ENCODE assay signal across 1 cellular context in genomic region chr11:22668005-22668796, GRCh38.
TF ChIP-seq lines count a peak whose summit lies in the region.

No MANE protein-coding gene starts in this region.

TF ChIP-seq in HepG2, 621 proteins besides CTCF, POLR2A, EP300 and RAD21:
- TF ChIP-seq, protein P1, sequence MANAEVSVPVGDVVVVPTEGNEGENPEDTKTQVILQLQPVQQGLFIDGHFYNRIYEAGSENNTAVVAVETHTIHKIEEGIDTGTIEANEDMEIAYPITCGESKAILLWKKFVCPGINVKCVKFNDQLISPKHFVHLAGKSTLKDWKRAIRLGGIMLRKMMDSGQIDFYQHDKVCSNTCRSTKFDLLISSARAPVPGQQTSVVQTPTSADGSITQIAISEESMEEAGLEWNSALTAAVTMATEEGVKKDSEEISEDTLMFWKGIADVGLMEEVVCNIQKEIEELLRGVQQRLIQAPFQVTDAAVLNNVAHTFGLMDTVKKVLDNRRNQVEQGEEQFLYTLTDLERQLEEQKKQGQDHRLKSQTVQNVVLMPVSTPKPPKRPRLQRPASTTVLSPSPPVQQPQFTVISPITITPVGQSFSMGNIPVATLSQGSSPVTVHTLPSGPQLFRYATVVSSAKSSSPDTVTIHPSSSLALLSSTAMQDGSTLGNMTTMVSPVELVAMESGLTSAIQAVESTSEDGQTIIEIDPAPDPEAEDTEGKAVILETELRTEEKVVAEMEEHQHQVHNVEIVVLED (CRISPR knock-in tag; IDR thresholded peaks at IDR 0.05; ENCODE audit: borderline replicate concordance), result no peak
- TF ChIP-seq ZNF235 (CRISPR knock-in tag; IDR thresholded peaks at IDR 0.05; ENCODE audit: borderline replicate concordance) (no peak), ZNF260 (CRISPR knock-in tag; IDR thresholded peaks at IDR 0.05; ENCODE audit: borderline replicate concordance, low read depth) (no peak), RARG (CRISPR knock-in tag; IDR thresholded peaks at IDR 0.05; ENCODE audit: low read depth) (no peak), ZNF546 (CRISPR knock-in tag; conservative IDR thresholded peaks at IDR 0.05) (no peak), NKX3-1 (CRISPR knock-in tag; IDR thresholded peaks at IDR 0.05) (no peak), FOXK2 (IDR thresholded peaks at IDR 0.05) (no peak), HDAC1 (CRISPR knock-in tag; IDR thresholded peaks at IDR 0.05) (0 out of 2 replicates have a peak, but pooled peaks have one; percentile 4), NCOA1 (CRISPR knock-in tag; IDR thresholded peaks at IDR 0.05) (no peak), UBTF (CRISPR knock-in tag; IDR thresholded peaks at IDR 0.05) (0 out of 2 replicates have a peak, but pooled peaks have one; percentile 16), ELF4 (CRISPR knock-in tag; IDR thresholded peaks at IDR 0.05; ENCODE audit: borderline replicate concordance) (no peak), KMT2A (CRISPR knock-in tag; IDR thresholded peaks at IDR 0.05) (peak; percentile 61; the same call in 1 of the 2 replicates), HNF4A (CRISPR knock-in tag; IDR thresholded peaks at IDR 0.05) (0 out of 2 replicates have a peak, but pooled peaks have one; percentile 29), POLR2G (IDR thresholded peaks at IDR 0.05; ENCODE audit: low read depth, low read length) (peak; percentile 40; the same call in 1 of the 2 replicates), TARDBP (CRISPR knock-in tag; IDR thresholded peaks at IDR 0.05) (no peak), ZNF770 (CRISPR knock-in tag; IDR thresholded peaks at IDR 0.05) (no peak)
- TF ChIP-seq, protein P2, sequence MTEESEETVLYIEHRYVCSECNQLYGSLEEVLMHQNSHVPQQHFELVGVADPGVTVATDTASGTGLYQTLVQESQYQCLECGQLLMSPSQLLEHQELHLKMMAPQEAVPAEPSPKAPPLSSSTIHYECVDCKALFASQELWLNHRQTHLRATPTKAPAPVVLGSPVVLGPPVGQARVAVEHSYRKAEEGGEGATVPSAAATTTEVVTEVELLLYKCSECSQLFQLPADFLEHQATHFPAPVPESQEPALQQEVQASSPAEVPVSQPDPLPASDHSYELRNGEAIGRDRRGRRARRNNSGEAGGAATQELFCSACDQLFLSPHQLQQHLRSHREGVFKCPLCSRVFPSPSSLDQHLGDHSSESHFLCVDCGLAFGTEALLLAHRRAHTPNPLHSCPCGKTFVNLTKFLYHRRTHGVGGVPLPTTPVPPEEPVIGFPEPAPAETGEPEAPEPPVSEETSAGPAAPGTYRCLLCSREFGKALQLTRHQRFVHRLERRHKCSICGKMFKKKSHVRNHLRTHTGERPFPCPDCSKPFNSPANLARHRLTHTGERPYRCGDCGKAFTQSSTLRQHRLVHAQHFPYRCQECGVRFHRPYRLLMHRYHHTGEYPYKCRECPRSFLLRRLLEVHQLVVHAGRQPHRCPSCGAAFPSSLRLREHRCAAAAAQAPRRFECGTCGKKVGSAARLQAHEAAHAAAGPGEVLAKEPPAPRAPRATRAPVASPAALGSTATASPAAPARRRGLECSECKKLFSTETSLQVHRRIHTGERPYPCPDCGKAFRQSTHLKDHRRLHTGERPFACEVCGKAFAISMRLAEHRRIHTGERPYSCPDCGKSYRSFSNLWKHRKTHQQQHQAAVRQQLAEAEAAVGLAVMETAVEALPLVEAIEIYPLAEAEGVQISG (CRISPR knock-in tag; IDR thresholded peaks at IDR 0.05), result 0 out of 2 replicates have a peak, but pooled peaks have one; percentile 30
- TF ChIP-seq, protein P3, sequence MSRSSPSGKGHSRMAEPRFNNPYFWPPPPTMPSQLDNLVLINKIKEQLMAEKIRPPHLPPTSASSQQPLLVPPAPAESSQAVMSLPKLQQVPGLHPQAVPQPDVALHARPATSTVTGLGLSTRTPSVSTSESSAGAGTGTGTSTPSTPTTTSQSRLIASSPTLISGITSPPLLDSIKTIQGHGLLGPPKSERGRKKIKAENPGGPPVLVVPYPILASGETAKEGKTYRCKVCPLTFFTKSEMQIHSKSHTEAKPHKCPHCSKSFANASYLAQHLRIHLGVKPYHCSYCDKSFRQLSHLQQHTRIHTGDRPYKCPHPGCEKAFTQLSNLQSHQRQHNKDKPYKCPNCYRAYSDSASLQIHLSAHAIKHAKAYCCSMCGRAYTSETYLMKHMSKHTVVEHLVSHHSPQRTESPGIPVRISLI (CRISPR knock-in tag; IDR thresholded peaks at IDR 0.05; ENCODE audit: borderline replicate concordance), result no peak
